8 cellular contexts compared by ENCODE assay signal in the genomic region with DNA sequence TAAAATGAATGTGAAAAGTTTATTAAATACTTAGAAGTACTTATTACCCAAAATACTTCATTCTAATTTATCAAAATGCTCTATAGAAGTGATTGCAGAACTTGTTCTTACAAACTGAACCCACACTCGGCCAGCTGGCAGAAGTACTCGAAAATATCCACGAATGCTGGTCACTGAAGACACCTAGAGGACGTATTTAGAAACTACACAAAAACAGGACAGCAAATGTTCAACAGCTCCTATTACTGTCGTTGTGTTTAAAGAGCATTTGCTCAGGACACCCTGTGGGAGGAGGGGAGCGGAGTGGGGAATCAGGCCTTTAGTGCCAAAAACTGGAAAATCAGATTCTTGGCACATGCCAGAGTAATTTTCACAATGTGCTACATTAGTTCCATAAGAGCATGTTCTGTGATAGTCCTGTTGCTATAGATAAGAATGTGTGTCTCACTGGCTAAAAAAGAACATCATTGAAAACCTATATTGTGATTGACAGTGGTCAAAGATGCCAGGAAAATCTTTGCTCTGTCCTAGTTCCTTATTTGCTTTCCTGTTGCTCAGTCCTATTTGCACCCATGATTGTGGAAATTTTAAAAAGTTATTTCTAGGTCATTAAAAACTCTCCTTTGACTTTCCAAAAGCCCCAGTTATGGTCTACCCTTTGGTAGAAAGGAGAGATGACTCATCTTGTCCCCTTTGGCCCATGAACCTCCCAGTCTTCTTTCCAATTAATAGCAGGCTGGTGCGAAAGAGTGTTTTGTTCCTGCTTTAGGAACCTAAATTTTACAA. TPM values are rescaled to one million over a fixed set of nuclear protein-coding genes. Genes with fewer than 3 reads are reported as not detected.
A peak's percentile ranks its signal among the peaks of the same experiment; 100 is the strongest.
DNase-seq lines count a peak whose midpoint lies in the region; ATAC-seq and TF ChIP-seq lines count a peak whose summit lies in the region.

No MANE protein-coding gene starts in this region.

- no peaks in the 10 kb centered on the region for H3K36me3 ChIP-seq in DND-41 (ENCODE audit: insufficient read depth, low read length)
- H3K36me3 ChIP-seq in Loucy (ENCODE audit: insufficient read depth, low read length), result no peaks in the 10 kb centered on the region

- H3K27me3 ChIP-seq in DND-41 (ENCODE audit: insufficient read depth, low read length, poor library complexity), result no peaks in the 10 kb centered on the region
- H3K27me3 ChIP-seq in Loucy (ENCODE audit: insufficient read depth, low read length, poor library complexity, severe bottlenecking), result no peaks in the 10 kb centered on the region

- no peak overlapping the region for H2AFZ ChIP-seq in DND-41 (ENCODE audit: low read depth, low read length)
- no peak overlapping the region for H2AFZ ChIP-seq in Loucy (ENCODE audit: low read length)

- peak; percentile 72 for TF ChIP-seq CTCF in DND-41 (IDR thresholded peaks at IDR 0.05; ENCODE audit: borderline replicate concordance, extremely low read depth, low read length, poor library complexity, severe bottlenecking)
- peak; percentile 85 for TF ChIP-seq CTCF in Loucy (conservative IDR thresholded peaks at IDR 0.05; ENCODE audit: low read length)
- peak; percentile 73 for TF ChIP-seq CTCF in progenitor cell of endocrine pancreas (IDR thresholded peaks at IDR 0.05; ENCODE audit: unreplicated experiment)

- H3K4me1 ChIP-seq in DND-41 (ENCODE audit: insufficient read depth, low read length) (no peaks in the 10 kb centered on the region), Loucy (ENCODE audit: insufficient read depth, low read length, poor library complexity, severe bottlenecking) (no peaks in the 10 kb centered on the region)

- no peak overlapping the region for H3K4me3 Mint-ChIP-seq in activated naive CD8-positive, alpha-beta T cell treated with anti-CD3 and anti-CD28 coated beads, Interleukin-2, amount 50 U/mL, for 24 hours
- no peak overlapping the region for H3K4me3 Mint-ChIP-seq in progenitor cell of endocrine pancreas (ENCODE audit: low read depth)

- H3K9ac ChIP-seq in DND-41 (ENCODE audit: low read depth, low read length) (no peak overlapping the region), Loucy (ENCODE audit: low read depth, low read length, poor library complexity, severe bottlenecking) (no peak overlapping the region)

- H3K4me2 ChIP-seq in DND-41 (ENCODE audit: insufficient read depth, low read length), result no peak overlapping the region
- no peak overlapping the region for H3K4me2 ChIP-seq in Loucy (ENCODE audit: low read depth, low read length, poor library complexity, severe bottlenecking)

- H3K27ac ChIP-seq in DND-41 (ENCODE audit: low read length), result no peak overlapping the region

- peak; percentile 76 for ATAC-seq in DND-41 (ENCODE audit: insufficient read depth, low read depth)
- ATAC-seq in GM21576 (IDR thresholded peaks at IDR 0.05; ENCODE audit: unreplicated experiment), result peak; percentile 78
- peak; percentile 66 for ATAC-seq in activated naive CD8-positive, alpha-beta T cell treated with anti-CD3 and anti-CD28 coated beads, Interleukin-2, amount 50 U/mL, for 24 hours
- ATAC-seq in left cardiac atrium, result peak; percentile 91 to 94

- H4K20me1 ChIP-seq in DND-41 (ENCODE audit: insufficient read depth, low read length) (no peaks in the 10 kb centered on the region), Loucy (ENCODE audit: insufficient read depth, low read length, poor library complexity, severe bottlenecking) (no peaks in the 10 kb centered on the region)

- intact Hi-C loops in left cardiac atrium (cut with DNase I), result loop anchor here (1.0 to 10.0 kb wide), 4 partner anchors 469 to 645 kb away; no protein-coding TSS in a partner anchor

- no peaks in the 10 kb centered on the region for H3F3A ChIP-seq in Loucy (ENCODE audit: low read depth)

- DNase-seq in DND-41, result peak; percentile 25
- peak; percentile 47 for DNase-seq in RPMI8226
- peak; percentile 22 for DNase-seq in activated naive CD8-positive, alpha-beta T cell treated with anti-CD3 and anti-CD28 coated beads, Interleukin-2, amount 50 U/mL, for 24 hours
- peak; percentile 73 for DNase-seq in left cardiac atrium
- DNase-seq in progenitor cell of endocrine pancreas (ENCODE audit: low spot score, unreplicated experiment), result no peak
- DNase-seq in mesenteric fat pad (ENCODE audit: low spot score), result no peak

- H3K9me3 ChIP-seq in DND-41 (ENCODE audit: insufficient read depth, low read length, severe bottlenecking), result no peaks in the 10 kb centered on the region
- H3K9me3 ChIP-seq in Loucy (ENCODE audit: insufficient read depth, low read depth, low read length), result no peaks in the 10 kb centered on the region

- no peaks in the 10 kb centered on the region for H3K9me2 ChIP-seq in Loucy (replicated peaks; ENCODE audit: low read depth, low read length)

- H3K36me3 Mint-ChIP-seq in activated naive CD8-positive, alpha-beta T cell treated with anti-CD3 and anti-CD28 coated beads, Interleukin-2, amount 50 U/mL, for 24 hours (ENCODE audit: low read depth), result no peaks in the 10 kb centered on the region
- H3K36me3 Mint-ChIP-seq in progenitor cell of endocrine pancreas (ENCODE audit: insufficient read depth), result no peaks in the 10 kb centered on the region

- H3K4me1 Mint-ChIP-seq in activated naive CD8-positive, alpha-beta T cell treated with anti-CD3 and anti-CD28 coated beads, Interleukin-2, amount 50 U/mL, for 24 hours, result peaks cover 6% of the 10 kb centered on the region
- no peaks in the 10 kb centered on the region for H3K4me1 Mint-ChIP-seq in progenitor cell of endocrine pancreas (ENCODE audit: low read depth)

- no peak overlapping the region for H3K4me3 ChIP-seq in DND-41 (ENCODE audit: low read depth in 1 of 2, low read length in 2 of 2)
- no peak overlapping the region for H3K4me3 ChIP-seq in Loucy (ENCODE audit: low read length, poor library complexity, severe bottlenecking)

- H3K27me3 Mint-ChIP-seq in activated naive CD8-positive, alpha-beta T cell treated with anti-CD3 and anti-CD28 coated beads, Interleukin-2, amount 50 U/mL, for 24 hours, result peaks cover 24% of the 10 kb centered on the region
- H3K27me3 Mint-ChIP-seq in progenitor cell of endocrine pancreas, result no peaks in the 10 kb centered on the region

- H3K9me3 Mint-ChIP-seq in activated naive CD8-positive, alpha-beta T cell treated with anti-CD3 and anti-CD28 coated beads, Interleukin-2, amount 50 U/mL, for 24 hours, result no peaks in the 10 kb centered on the region
- H3K9me3 Mint-ChIP-seq in progenitor cell of endocrine pancreas (ENCODE audit: low read depth), result no peaks in the 10 kb centered on the region

- no peaks in the 10 kb centered on the region for H3K79me2 ChIP-seq in DND-41 (ENCODE audit: insufficient read depth, low read length)
- H3K79me2 ChIP-seq in Loucy (ENCODE audit: insufficient read depth, low read length), result no peaks in the 10 kb centered on the region

- H3K27ac Mint-ChIP-seq in activated naive CD8-positive, alpha-beta T cell treated with anti-CD3 and anti-CD28 coated beads, Interleukin-2, amount 50 U/mL, for 24 hours, result no peak overlapping the region
- no peak overlapping the region for H3K27ac Mint-ChIP-seq in progenitor cell of endocrine pancreas

RNA-seq across cellular contexts. Expression of gene NRBF2, which starts 49.0 kb away (rescaled TPM):
- total RNA-seq in left cardiac atrium (10 to 100 TPM; 12.7 to 18.7 TPM), progenitor cell of endocrine pancreas (20.3 and 21.2 TPM in 2 replicates), mesenteric fat pad (25.0 TPM)

Comparison
In these comparisons a context has a peak if more than half of its experiments do, and no peak if none do; other contexts are left out.
1. DNase-seq: peak in DND-41 (single experiment), RPMI8226 (single experiment), activated naive CD8-positive, alpha-beta T cell treated with anti-CD3 and anti-CD28 coated beads, Interleukin-2, amount 50 U/mL, for 24 hours (single experiment) and left cardiac atrium (single experiment); none in progenitor cell of endocrine pancreas (single experiment) and mesenteric fat pad (single experiment).
2. Peak in every context shown above with its lines, with median percentiles within 50 percentile points of each other: ATAC-seq and CTCF ChIP-seq.